Comparison of ENCODE assay signal across 14 cellular contexts in the genomic region with DNA sequence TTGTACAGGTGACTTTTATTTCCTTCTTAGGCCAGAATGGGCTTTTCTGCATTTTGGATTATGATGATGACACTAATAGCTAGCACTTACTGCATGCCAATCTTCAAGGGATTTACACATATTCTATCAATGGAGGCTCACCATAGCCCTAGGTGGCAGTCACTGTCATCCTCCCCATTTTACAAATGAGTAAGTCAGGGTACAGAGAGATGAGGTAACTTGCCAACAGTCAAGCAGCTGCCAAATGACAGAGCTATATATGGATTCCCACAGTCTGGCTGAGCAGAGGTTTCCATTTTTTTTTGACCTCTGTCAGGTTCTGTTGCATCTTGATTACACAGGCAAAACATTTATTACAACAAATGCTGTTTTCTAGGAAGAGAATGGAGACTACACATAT. TPM values are rescaled to one million over a fixed set of nuclear protein-coding genes. Genes with fewer than 3 reads are reported as not detected.
"Had no signal": no experiment of that assay in that cellular context is flagged by ENCODE, and none has a peak within 500 bp of the region (broad histone marks: within the 10 kb centered on the region; RNA-seq: fewer than 3 reads in every experiment).

No MANE protein-coding gene starts in this region.

- ATAC-seq: mucosa of descending colon; stimulated activated effector memory CD8-positive, alpha-beta T cell treated with anti-CD3 and anti-CD28 coated beads, Interleukin-12 subunit alpha, Interleukin-12 subunit beta, amount 100 ng/mL, for 72 hours had no signal

- H3K27me3 Mint-ChIP-seq: activated B cell treated with CpG ODN at 0.5 μM for 24 hours; activated CD4-positive, alpha-beta T cell treated with anti-CD3 and anti-CD28 coated beads, Interleukin-2, amount 10 ng/mL, durations not matched to agents 7 days and 5 days; activated naive CD4-positive, alpha-beta T cell treated with anti-CD3 and anti-CD28 coated beads, Interleukin-2, amount 10 ng/mL, durations not matched to agents 7 days and 5 days had no signal

- DNase-seq: activated B cell treated with CpG ODN at 0.5 μM for 24 hours; activated CD4-positive, alpha-beta T cell treated with anti-CD3 and anti-CD28 coated beads, Interleukin-2, amount 10 ng/mL, durations not matched to agents 7 days and 5 days; activated CD8-positive, alpha-beta memory T cell treated with anti-CD3 and anti-CD28 coated beads for 24 hours; activated naive CD4-positive, alpha-beta T cell treated with anti-CD3 and anti-CD28 coated beads, Interleukin-2, amount 10 ng/mL, durations not matched to agents 7 days and 5 days; dorsolateral prefrontal cortex; endodermal cell; islet precursor cell; mucosa of descending colon; SJCRH30; T-helper 2 cell had no signal

- H3K27me3 ChIP-seq: dorsolateral prefrontal cortex, hepatocyte, neural progenitor cell, SJCRH30, tibial nerve had no signal

- H3K36me3 ChIP-seq: neural progenitor cell had no signal

- H3K9me3 ChIP-seq: mucosa of descending colon, SJCRH30, tibial nerve had no signal

- H2AFZ ChIP-seq: hepatocyte, neural progenitor cell had no signal

- H3K4me3 Mint-ChIP-seq: activated B cell treated with CpG ODN at 0.5 μM for 24 hours; activated CD4-positive, alpha-beta T cell treated with anti-CD3 and anti-CD28 coated beads, Interleukin-2, amount 10 ng/mL, durations not matched to agents 7 days and 5 days; activated naive CD4-positive, alpha-beta T cell treated with anti-CD3 and anti-CD28 coated beads, Interleukin-2, amount 10 ng/mL, durations not matched to agents 7 days and 5 days; endodermal cell; neural progenitor cell; stimulated activated effector memory CD8-positive, alpha-beta T cell treated with anti-CD3 and anti-CD28 coated beads, Interleukin-12 subunit alpha, Interleukin-12 subunit beta, amount 100 ng/mL, for 72 hours had no signal

- H3K27ac ChIP-seq: neural progenitor cell, SJCRH30 had no signal

- H3K4me2 ChIP-seq: hepatocyte, neural progenitor cell had no signal

- H3K9ac ChIP-seq: neural progenitor cell had no signal

- H3K9me3 Mint-ChIP-seq: activated B cell treated with CpG ODN at 0.5 μM for 24 hours; activated CD4-positive, alpha-beta T cell treated with anti-CD3 and anti-CD28 coated beads, Interleukin-2, amount 10 ng/mL, durations not matched to agents 7 days and 5 days; activated naive CD4-positive, alpha-beta T cell treated with anti-CD3 and anti-CD28 coated beads, Interleukin-2, amount 10 ng/mL, durations not matched to agents 7 days and 5 days; endodermal cell; neural progenitor cell; stimulated activated effector memory CD8-positive, alpha-beta T cell treated with anti-CD3 and anti-CD28 coated beads, Interleukin-12 subunit alpha, Interleukin-12 subunit beta, amount 100 ng/mL, for 72 hours had no signal

- H3K4me1 Mint-ChIP-seq: activated B cell treated with CpG ODN at 0.5 μM for 24 hours had no signal

- H3K4me3 ChIP-seq: dorsolateral prefrontal cortex, hepatocyte, mucosa of descending colon, neural progenitor cell, SJCRH30, tibial nerve had no signal

- H3K27ac Mint-ChIP-seq: activated B cell treated with CpG ODN at 0.5 μM for 24 hours; activated CD4-positive, alpha-beta T cell treated with anti-CD3 and anti-CD28 coated beads, Interleukin-2, amount 10 ng/mL, durations not matched to agents 7 days and 5 days; activated naive CD4-positive, alpha-beta T cell treated with anti-CD3 and anti-CD28 coated beads, Interleukin-2, amount 10 ng/mL, durations not matched to agents 7 days and 5 days; endodermal cell; neural progenitor cell; stimulated activated effector memory CD8-positive, alpha-beta T cell treated with anti-CD3 and anti-CD28 coated beads, Interleukin-12 subunit alpha, Interleukin-12 subunit beta, amount 100 ng/mL, for 72 hours had no signal

- H3K79me2 ChIP-seq: hepatocyte had no signal

RNA-seq across cellular contexts. Expression of a gene that starts 23.8 kb away (rescaled TPM):
- total RNA-seq: activated B cell treated with CpG ODN at 0.5 μM for 24 hours; activated CD4-positive, alpha-beta T cell treated with anti-CD3 and anti-CD28 coated beads, Interleukin-2, amount 10 ng/mL, durations not matched to agents 7 days and 5 days had no signal
